Comparison of ENCODE assay signal across 6 cellular contexts in genomic region chr10:4567637-4568036, GRCh38.
"Had no signal": no experiment of that assay in that cellular context is flagged by ENCODE, and none has a peak within 500 bp of the region (broad histone marks: within the 10 kb centered on the region; RNA-seq: fewer than 3 reads in every experiment).

No MANE protein-coding gene starts in this region.

- H2AFZ ChIP-seq: GM23248 had no signal

- H3K27ac ChIP-seq: GM23248 had no signal

- H3K9ac ChIP-seq: GM23248 had no signal

- H3K9me3 Mint-ChIP-seq: H9 had no signal

- H3K4me3 Mint-ChIP-seq: H9 had no signal

- H3K4me3 ChIP-seq: GM23248, K562 had no signal

- DNase-seq: GM23248, H9, HCEC 1CT, IMR-90, KG1 had no signal

- H3K4me1 Mint-ChIP-seq: H9 had no signal

- ATAC-seq: K562 had no signal
